ENCODE assay signal across 36 cellular contexts in genomic region chr13:37695200-37695599, GRCh38.
"Had no signal": no experiment of that assay in that cellular context is flagged by ENCODE, and none has a peak within 500 bp of the region (broad histone marks: within the 10 kb centered on the region; RNA-seq: fewer than 3 reads in every experiment).

No MANE protein-coding gene starts in this region.

- H3K9me3 ChIP-seq: breast epithelium, MG63, SJSA1 had no signal

- H3K27me3 ChIP-seq: breast epithelium, MG63, SJSA1 had no signal

- H3K36me3 Mint-ChIP-seq: activated CD8-positive, alpha-beta memory T cell treated with anti-CD3 and anti-CD28 coated beads, Interleukin-2, amount 10 ng/mL, durations not matched to agents 7 days and 5 days; activated naive CD8-positive, alpha-beta T cell treated with anti-CD3 and anti-CD28 coated beads for 36 hours had no signal

- H3K4me3 Mint-ChIP-seq: activated CD4-positive, alpha-beta memory T cell treated with anti-CD3 and anti-CD28 coated beads, Interleukin-2, amount 10 ng/mL, durations not matched to agents 7 days and 5 days; activated CD8-positive, alpha-beta memory T cell treated with anti-CD3 and anti-CD28 coated beads, Interleukin-2, amount 10 ng/mL, durations not matched to agents 7 days and 5 days; activated naive CD8-positive, alpha-beta T cell treated with anti-CD3 and anti-CD28 coated beads for 36 hours; activated T-helper 17 cell treated with anti-CD3 and anti-CD28 coated beads, Interleukin-2, amount 50 U/mL, for 72 hours had no signal

- DNase-seq: activated CD4-positive, alpha-beta memory T cell treated with anti-CD3 and anti-CD28 coated beads, Interleukin-2, amount 10 ng/mL, durations not matched to agents 7 days and 5 days; activated CD4-positive, alpha-beta T cell treated with anti-CD3 and anti-CD28 coated beads for 1 hour; activated CD4-positive, alpha-beta T cell treated with anti-CD3 and anti-CD28 coated beads for 48 hours; activated CD4-positive, CD25-positive, alpha-beta regulatory T cell; activated CD8-positive, alpha-beta memory T cell treated with anti-CD3 and anti-CD28 coated beads for 24 hours; activated CD8-positive, alpha-beta memory T cell treated with anti-CD3 and anti-CD28 coated beads, Interleukin-2, amount 10 ng/mL, durations not matched to agents 7 days and 5 days; activated CD8-positive, alpha-beta memory T cell treated with anti-CD3 and anti-CD28 coated beads, Interleukin-2, amount 50 U/mL, for 48 hours; activated effector memory CD4-positive, alpha-beta T cell treated with anti-CD3 and anti-CD28 coated beads, Interleukin-2, amount 50 U/mL, for 16 hours; activated naive CD4-positive, alpha-beta T cell; activated naive CD4-positive, alpha-beta T cell treated with anti-CD3 and anti-CD28 coated beads, Interleukin-2, amount 50 U/mL, for 16 hours; activated naive CD8-positive, alpha-beta T cell treated with anti-CD3 and anti-CD28 coated beads for 36 hours; activated T-cell treated with anti-CD3 and anti-CD28 coated beads, Interleukin-2, amount 50 U/mL, for 48 hours; amniotic stem cell; aorta; Kasumi-1; KG1; MG63; NCI-H1048; NCI-H1436 treated with DMSO at 0.1 percent for 48 hours; NCI-H1694 treated with DMSO at 0.1 percent for 48 hours; NCI-H2029; NCI-H2107; NCI-H2171; NCI-H446 treated with DMSO at 0.1 percent for 48 hours; NCI-H524; RPMI8226; SHP77 treated with DMSO at 0.1 percent for 48 hours; SK-N-SH; T-helper 1 cell; T-helper 2 cell; T-helper 9 cell had no signal

- H3K4me3 ChIP-seq: breast epithelium, MG63, SJSA1 had no signal

- H3K27ac ChIP-seq: breast epithelium, SJSA1, VCaP had no signal

- H3K36me3 ChIP-seq: breast epithelium, MG63, SJSA1 had no signal

- H3K4me2 ChIP-seq: SK-N-SH had no signal

- H3K4me1 ChIP-seq: breast epithelium, SJSA1 had no signal

- ATAC-seq: activated CD8-positive, alpha-beta memory T cell treated with anti-CD3 and anti-CD28 coated beads, Interleukin-2, amount 10 ng/mL, durations not matched to agents 7 days and 5 days; activated T-helper 17 cell treated with anti-CD3 and anti-CD28 coated beads, Interleukin-2, amount 50 U/mL, for 72 hours; Panc1 had no signal

- H3K4me1 Mint-ChIP-seq: activated CD4-positive, alpha-beta memory T cell treated with anti-CD3 and anti-CD28 coated beads, Interleukin-2, amount 10 ng/mL, durations not matched to agents 7 days and 5 days; activated CD8-positive, alpha-beta memory T cell treated with anti-CD3 and anti-CD28 coated beads, Interleukin-2, amount 10 ng/mL, durations not matched to agents 7 days and 5 days; activated naive CD8-positive, alpha-beta T cell treated with anti-CD3 and anti-CD28 coated beads for 36 hours; activated T-helper 17 cell treated with anti-CD3 and anti-CD28 coated beads, Interleukin-2, amount 50 U/mL, for 72 hours had no signal

- H3K9me3 Mint-ChIP-seq: activated CD4-positive, alpha-beta memory T cell treated with anti-CD3 and anti-CD28 coated beads, Interleukin-2, amount 10 ng/mL, durations not matched to agents 7 days and 5 days; activated naive CD8-positive, alpha-beta T cell treated with anti-CD3 and anti-CD28 coated beads for 36 hours; activated T-helper 17 cell treated with anti-CD3 and anti-CD28 coated beads, Interleukin-2, amount 50 U/mL, for 72 hours had no signal

- H3K27me3 Mint-ChIP-seq: activated CD4-positive, alpha-beta memory T cell treated with anti-CD3 and anti-CD28 coated beads, Interleukin-2, amount 10 ng/mL, durations not matched to agents 7 days and 5 days; activated CD8-positive, alpha-beta memory T cell treated with anti-CD3 and anti-CD28 coated beads, Interleukin-2, amount 10 ng/mL, durations not matched to agents 7 days and 5 days; activated naive CD8-positive, alpha-beta T cell treated with anti-CD3 and anti-CD28 coated beads for 36 hours; activated T-helper 17 cell treated with anti-CD3 and anti-CD28 coated beads, Interleukin-2, amount 50 U/mL, for 72 hours had no signal

- H3K9ac ChIP-seq: SK-N-SH had no signal

- H3K27ac Mint-ChIP-seq: activated CD4-positive, alpha-beta memory T cell treated with anti-CD3 and anti-CD28 coated beads, Interleukin-2, amount 10 ng/mL, durations not matched to agents 7 days and 5 days; activated CD8-positive, alpha-beta memory T cell treated with anti-CD3 and anti-CD28 coated beads, Interleukin-2, amount 10 ng/mL, durations not matched to agents 7 days and 5 days; activated naive CD8-positive, alpha-beta T cell treated with anti-CD3 and anti-CD28 coated beads for 36 hours; activated T-helper 17 cell treated with anti-CD3 and anti-CD28 coated beads, Interleukin-2, amount 50 U/mL, for 72 hours had no signal
